ENCODE assay signal across 8 cellular contexts in genomic region chr19:58097349-58097748, GRCh38. TPM values are rescaled to one million over a fixed set of nuclear protein-coding genes. Genes with fewer than 3 reads are reported as not detected.
DNase-seq lines count a peak whose midpoint lies in the region; ATAC-seq and TF ChIP-seq lines count a peak whose summit lies in the region.

No MANE protein-coding gene starts in this region.

- intact Hi-C loops in right cardiac atrium (cut with DNase I) (no loop called here), gastrocnemius medialis (cut with DNase I; ENCODE audit: low total_unique reads) (loop anchor here (5.0 kb wide), 1 partner anchor 1705 kb away; the partner anchor contains the start of gene ZNF582)

- no peak for TF ChIP-seq POLR2A in gastrocnemius medialis (IDR thresholded peaks at IDR 0.05)

- peaks cover 7% of the 10 kb centered on the region for H3K9me3 ChIP-seq in DND-41 (ENCODE audit: insufficient read depth, low read length, severe bottlenecking)
- no peaks in the 10 kb centered on the region for H3K9me3 ChIP-seq in right cardiac atrium (ENCODE audit: control insufficient read depth, low read length)
- H3K9me3 ChIP-seq in gastrocnemius medialis, result peaks cover 0 to 6% (median 0%) of the 10 kb centered on the region in 3 donors

- H3K9ac ChIP-seq in DND-41 (ENCODE audit: low read depth, low read length), result peak overlapping the region; percentile 99

- H3K27me3 ChIP-seq in DND-41 (ENCODE audit: insufficient read depth, low read length, poor library complexity) (no peaks in the 10 kb centered on the region), right cardiac atrium (ENCODE audit: control insufficient read depth, insufficient read depth) (no peaks in the 10 kb centered on the region), gastrocnemius medialis (no peaks in the 10 kb centered on the region)

- H3K79me2 ChIP-seq in DND-41 (ENCODE audit: insufficient read depth, low read length), result peaks cover 30% of the 10 kb centered on the region

- 39% methylated on average over 8 of the region's 8 CpGs for WGBS in right cardiac atrium

- H3K36me3 ChIP-seq in DND-41 (ENCODE audit: insufficient read depth, low read length) (peaks cover 12% of the 10 kb centered on the region), gastrocnemius medialis (no peaks in the 10 kb centered on the region)

- DNase-seq in DND-41 (no peak), right cardiac atrium (peak in 1 of 3 donors; percentile 58), gastrocnemius medialis (no peak), NCI-H446 (lab: John Stamatoyannopoulos, UW) (no peak), NCI-H2107 (lab: John Stamatoyannopoulos, UW) (no peak), GM20000 (ENCODE audit: low spot score) (no peak)

- H3K27ac ChIP-seq in DND-41 (ENCODE audit: low read length) (peak overlapping the region; percentile 54; the same call in 1 of the 2 replicates), right cardiac atrium (ENCODE audit: low read length) (no peak overlapping the region), gastrocnemius medialis (peak overlapping the region in 1 of 4 donors; percentile 83)

- ATAC-seq in DND-41 (ENCODE audit: insufficient read depth, low read depth), result no peak
- peak in 1 of 2 donors; percentile 2 for ATAC-seq in right cardiac atrium
- no peak for ATAC-seq in gastrocnemius medialis
- ATAC-seq in HG03439 (IDR thresholded peaks at IDR 0.05; ENCODE audit: unreplicated experiment), result no peak

- no peaks in the 10 kb centered on the region for H4K20me1 ChIP-seq in DND-41 (ENCODE audit: insufficient read depth, low read length)

- H3K4me1 ChIP-seq in DND-41 (ENCODE audit: insufficient read depth, low read length), result peaks cover 21% of the 10 kb centered on the region
- H3K4me1 ChIP-seq in right cardiac atrium (ENCODE audit: control insufficient read depth, insufficient read depth, low read length), result peaks cover 8% of the 10 kb centered on the region
- H3K4me1 ChIP-seq in gastrocnemius medialis, result peaks cover 5 to 9% of the 10 kb centered on the region in 2 donors

- no peak for TF ChIP-seq CTCF in DND-41 (IDR thresholded peaks at IDR 0.05; ENCODE audit: borderline replicate concordance, extremely low read depth, low read length, poor library complexity, severe bottlenecking)
- TF ChIP-seq CTCF in WI38 (IDR thresholded peaks at IDR 0.05; ENCODE audit: low read depth, low read length), result no peak
- TF ChIP-seq CTCF in gastrocnemius medialis (IDR thresholded peaks at IDR 0.05 in 4 of 5, conservative IDR thresholded peaks at IDR 0.05 in 1 of 5), result no peak
- TF ChIP-seq CTCF in GM20000 (IDR thresholded peaks at IDR 0.05; ENCODE audit: extremely low read depth, missing control alignments), result no peak

- in situ Hi-C loops in gastrocnemius medialis (cut with MboI; ENCODE audit: low sequenced_read_pairs in 4 of 4), result no loop called here

- H2AFZ ChIP-seq in DND-41 (ENCODE audit: low read depth, low read length), result no peak overlapping the region

- peak overlapping the region; percentile 74 for H3K4me2 ChIP-seq in DND-41 (ENCODE audit: insufficient read depth, low read length)

- peak overlapping the region; percentile 96 to 100; a peak in 3 of 4 replicates for H3K4me3 ChIP-seq in DND-41 (ENCODE audit: low read depth in 1 of 2, low read length in 2 of 2)
- peak overlapping the region; percentile 75 for H3K4me3 ChIP-seq in WI38 (ENCODE audit: low read depth, low read length)
- H3K4me3 ChIP-seq in right cardiac atrium (ENCODE audit: low read length), result peak overlapping the region; percentile 88
- peak overlapping the region; percentile 85 to 99 (median 98) for H3K4me3 ChIP-seq in gastrocnemius medialis

RNA-seq across cellular contexts. Expression of gene ZSCAN18, which starts 0.7 kb away (rescaled TPM):
- 10 to 100 TPM; 69.9 to 89.7 (median 86.4) TPM for total RNA-seq in right cardiac atrium
- 63.7 TPM for polyA plus RNA-seq in right cardiac atrium
- 10 to 100 TPM; 11.2 to 20.6 (median 15.2) TPM for total RNA-seq in gastrocnemius medialis

RNA-seq across cellular contexts. Expression of gene ZNF135, which starts 38.3 kb away (rescaled TPM):
- total RNA-seq in right cardiac atrium (1 to 10 TPM; 2.8 to 5.1 (median 4.3) TPM), gastrocnemius medialis (under 1 TPM; 0.36 to 0.73 (median 0.53) TPM)
- polyA plus RNA-seq in right cardiac atrium, result 4.2 TPM

RNA-seq across cellular contexts. Expression of gene ZNF329, which starts 53.2 kb away (rescaled TPM):
- total RNA-seq in right cardiac atrium, result 10 to 100 TPM in 2 of 4 donors, 1 to 10 TPM in 2; 7.8 to 10.3 (median 9.6) TPM
- polyA plus RNA-seq in right cardiac atrium, result 4.8 TPM
- total RNA-seq in gastrocnemius medialis, result 1 to 10 TPM; 1.3 to 2.0 (median 1.7) TPM
